Comparison of ENCODE assay signal across 8 cellular contexts in the genomic region with DNA sequence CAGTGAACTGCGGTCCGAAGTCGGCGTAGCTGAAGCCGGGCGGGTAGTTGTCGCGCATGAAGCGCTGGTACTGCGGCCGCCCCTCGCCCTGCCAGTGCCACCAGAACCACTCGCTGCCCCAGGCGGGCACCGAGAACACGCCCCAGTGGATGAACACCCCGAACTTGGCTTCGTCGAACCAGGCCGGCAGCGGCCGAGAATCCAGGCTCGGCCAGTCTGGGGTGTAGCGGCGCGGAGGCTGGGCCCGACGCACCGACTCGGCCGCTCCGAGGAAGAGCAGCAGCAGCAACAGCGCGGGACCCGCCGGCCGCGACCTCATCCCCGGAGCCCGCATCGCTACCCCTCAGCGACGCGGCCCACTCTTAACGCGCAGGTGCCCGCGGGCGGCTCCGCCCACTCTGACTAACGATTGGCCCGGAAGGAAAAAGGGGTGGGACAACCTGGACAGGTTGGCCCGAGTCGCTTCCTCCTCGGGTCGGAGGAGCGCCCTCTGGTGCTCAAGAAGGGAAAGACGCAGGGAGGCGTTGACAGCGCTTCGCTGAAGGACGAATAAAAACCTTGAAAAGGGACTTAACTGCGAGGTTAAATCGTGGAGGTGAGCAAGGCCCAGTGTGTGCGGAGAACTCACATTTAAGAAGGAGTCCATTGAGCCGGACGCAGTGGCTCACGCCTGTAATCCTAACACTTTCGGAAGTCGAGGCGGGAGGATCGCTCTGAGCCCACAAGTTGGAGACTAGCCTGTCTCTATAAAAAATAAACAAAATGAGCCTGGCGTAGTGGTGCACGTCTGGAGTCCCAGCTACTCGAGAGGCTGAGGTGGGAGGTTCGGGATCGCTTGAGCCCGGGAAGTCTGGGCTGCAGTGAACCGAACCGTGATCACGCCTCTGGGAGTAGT. TPM values are rescaled to one million over a fixed set of nuclear protein-coding genes. Genes with fewer than 3 reads are reported as not detected.
DNase-seq lines count a peak whose midpoint lies in the region; ATAC-seq and TF ChIP-seq lines count a peak whose summit lies in the region.

TSS of gene FUCA1 (minus strand) at position 338 of the 895 bp plus-strand sequence. CDS start at position 334, 4 bp downstream.

- peaks cover 37% of the 10 kb centered on the region for H3K4me1 ChIP-seq in Karpas-422 (ENCODE audit: low read length)

- peak; percentile 90 for TF ChIP-seq CTCF in fibroblast of pulmonary artery (IDR thresholded peaks at IDR 0.05; ENCODE audit: low read length, missing control alignments)

- 0 out of 2 replicates have a peak, but pooled peaks cover 4% of the 10 kb centered on the region for H4K20me1 ChIP-seq in Karpas-422 (ENCODE audit: insufficient read depth, low read depth, low read length)

- H3K36me3 ChIP-seq in Karpas-422 (ENCODE audit: insufficient read depth, low read length): peaks cover 25% of the 10 kb centered on the region

- peak within 1 kb of the TSS; percentile 90 for H3K27ac ChIP-seq in Karpas-422 (ENCODE audit: low read length)

- no peaks in the 10 kb centered on the region for H3K9me3 ChIP-seq in Karpas-422 (ENCODE audit: low read length)

- H3K4me3 Mint-ChIP-seq in activated T-helper 2 cell treated with anti-CD3 and anti-CD28 coated beads, Interferon-gamma antibody, Interleukin-2, Interleukin-4, amounts not matched to agents 10 μg/mL and 5 μg/mL and 100 μg/mL, durations not matched to agents 14 hours and 24 hours and 36 hours (ENCODE audit: low read depth): peak within 1 kb of the TSS; percentile 86
- peak within 1 kb of the TSS; percentile 84 for H3K4me3 Mint-ChIP-seq in natural killer cell treated with Interleukin-12 subunit alpha and Interleukin-12 subunit beta and Interleukin-15 and Interleukin-18, amount 100 ng/mL, for 72 hours

- H2AFZ ChIP-seq in Karpas-422 (ENCODE audit: low read length): peak within 1 kb of the TSS; percentile 76

- no peaks in the 10 kb centered on the region for H3K9me2 ChIP-seq in Karpas-422 (replicated peaks; ENCODE audit: insufficient read depth, low read length)

- H3K36me3 Mint-ChIP-seq in activated T-helper 2 cell treated with anti-CD3 and anti-CD28 coated beads, Interferon-gamma antibody, Interleukin-2, Interleukin-4, amounts not matched to agents 10 μg/mL and 5 μg/mL and 100 μg/mL, durations not matched to agents 14 hours and 24 hours and 36 hours (ENCODE audit: low read depth): no peaks in the 10 kb centered on the region
- H3K36me3 Mint-ChIP-seq in natural killer cell treated with Interleukin-12 subunit alpha and Interleukin-12 subunit beta and Interleukin-15 and Interleukin-18, amount 100 ng/mL, for 72 hours: no peaks in the 10 kb centered on the region

- peak; percentile 93 for ATAC-seq in GM21786 (IDR thresholded peaks at IDR 0.05; ENCODE audit: unreplicated experiment)
- peak; percentile 99 to 100 for ATAC-seq in natural killer cell treated with Interleukin-12 subunit alpha and Interleukin-12 subunit beta and Interleukin-15 and Interleukin-18, amount 100 ng/mL, for 72 hours
- peak; percentile 99 for ATAC-seq in stimulated activated naive CD8-positive, alpha-beta T cell treated with anti-CD3 and anti-CD28 coated beads, Interleukin-15, Interleukin-2, amounts not matched to agents 100 U/mL and 50 U/mL, for 24 hours

- peaks cover 35% of the 10 kb centered on the region for H3K79me2 ChIP-seq in Karpas-422 (ENCODE audit: low read length)

- H3K27me3 ChIP-seq in Karpas-422 (ENCODE audit: low read length): no peaks in the 10 kb centered on the region

- H3K27ac Mint-ChIP-seq in activated T-helper 2 cell treated with anti-CD3 and anti-CD28 coated beads, Interferon-gamma antibody, Interleukin-2, Interleukin-4, amounts not matched to agents 10 μg/mL and 5 μg/mL and 100 μg/mL, durations not matched to agents 14 hours and 24 hours and 36 hours: peak within 1 kb of the TSS; percentile 49
- peak within 1 kb of the TSS; percentile 65 to 91 for H3K27ac Mint-ChIP-seq in natural killer cell treated with Interleukin-12 subunit alpha and Interleukin-12 subunit beta and Interleukin-15 and Interleukin-18, amount 100 ng/mL, for 72 hours

- peak; percentile 95 for DNase-seq in Daoy (ENCODE audit: low read depth)
- DNase-seq in Karpas-422: peak; percentile 99
- DNase-seq in RPMI7951 (ENCODE audit: low read depth): peak; percentile 84
- DNase-seq in activated T-helper 2 cell treated with anti-CD3 and anti-CD28 coated beads, Interferon-gamma antibody, Interleukin-2, Interleukin-4, amounts not matched to agents 10 μg/mL and 5 μg/mL and 100 μg/mL, durations not matched to agents 14 hours and 24 hours and 36 hours (ENCODE audit: low spot score): peak; percentile 91
- DNase-seq in fibroblast of pulmonary artery (ENCODE audit: low read depth): peak; percentile 86
- peak; percentile 95 for DNase-seq in natural killer cell treated with Interleukin-12 subunit alpha and Interleukin-12 subunit beta and Interleukin-15 and Interleukin-18, amount 100 ng/mL, for 72 hours (ENCODE audit: low spot score)
- DNase-seq in stimulated activated naive CD8-positive, alpha-beta T cell treated with anti-CD3 and anti-CD28 coated beads, Interleukin-15, Interleukin-2, amounts not matched to agents 100 U/mL and 50 U/mL, for 24 hours: peak; percentile 93

- H3K4me1 Mint-ChIP-seq in activated T-helper 2 cell treated with anti-CD3 and anti-CD28 coated beads, Interferon-gamma antibody, Interleukin-2, Interleukin-4, amounts not matched to agents 10 μg/mL and 5 μg/mL and 100 μg/mL, durations not matched to agents 14 hours and 24 hours and 36 hours (ENCODE audit: low read depth): peaks cover 16% of the 10 kb centered on the region
- peaks cover 29 to 33% of the 10 kb centered on the region in 2 donors for H3K4me1 Mint-ChIP-seq in natural killer cell treated with Interleukin-12 subunit alpha and Interleukin-12 subunit beta and Interleukin-15 and Interleukin-18, amount 100 ng/mL, for 72 hours (ENCODE audit: low read depth in 2 of 2)

- peak within 1 kb of the TSS; percentile 87 for H3K9ac ChIP-seq in Karpas-422 (ENCODE audit: low read length)

- peaks cover 16% of the 10 kb centered on the region for H3K27me3 Mint-ChIP-seq in activated T-helper 2 cell treated with anti-CD3 and anti-CD28 coated beads, Interferon-gamma antibody, Interleukin-2, Interleukin-4, amounts not matched to agents 10 μg/mL and 5 μg/mL and 100 μg/mL, durations not matched to agents 14 hours and 24 hours and 36 hours (ENCODE audit: low read depth)
- H3K27me3 Mint-ChIP-seq in natural killer cell treated with Interleukin-12 subunit alpha and Interleukin-12 subunit beta and Interleukin-15 and Interleukin-18, amount 100 ng/mL, for 72 hours: peaks cover 4 to 8% of the 10 kb centered on the region in 2 donors

- intact Hi-C loops in activated T-helper 2 cell treated with anti-CD3 and anti-CD28 coated beads, Interferon-gamma antibody, Interleukin-2, Interleukin-4, amounts not matched to agents 10 μg/mL and 5 μg/mL and 100 μg/mL, durations not matched to agents 14 hours and 24 hours and 36 hours (cut with micrococcal nuclease): loop anchor here (1.0 to 5.0 kb wide), 2 partner anchors 59 to 89 kb away; partner anchors contain the start of gene PNRC2

- H3K9me3 Mint-ChIP-seq in activated T-helper 2 cell treated with anti-CD3 and anti-CD28 coated beads, Interferon-gamma antibody, Interleukin-2, Interleukin-4, amounts not matched to agents 10 μg/mL and 5 μg/mL and 100 μg/mL, durations not matched to agents 14 hours and 24 hours and 36 hours: no peaks in the 10 kb centered on the region
- H3K9me3 Mint-ChIP-seq in natural killer cell treated with Interleukin-12 subunit alpha and Interleukin-12 subunit beta and Interleukin-15 and Interleukin-18, amount 100 ng/mL, for 72 hours: no peaks in the 10 kb centered on the region

- peak within 1 kb of the TSS; percentile 96 for H3K4me3 ChIP-seq in Karpas-422 (ENCODE audit: low read length)
- peak within 1 kb of the TSS; percentile 63 for H3K4me3 ChIP-seq in fibroblast of pulmonary artery (replicated peaks; ENCODE audit: low read depth, low read length)

- H3K4me2 ChIP-seq in Karpas-422 (ENCODE audit: low read depth, low read length, poor library complexity, severe bottlenecking): peak within 1 kb of the TSS; percentile 98

RNA-seq across cellular contexts. Expression of gene FUCA1, which starts in this region (rescaled TPM):
- total RNA-seq in Daoy (2014; rRNA removed; shearing (Covaris generic)): 17.0 and 21.6 TPM in 2 replicates
- 37.8 and 47.2 TPM in 2 replicates for total RNA-seq in Karpas-422 (2014; rRNA removed; shearing (Covaris generic); ENCODE audit: low replicate concordance)
- total RNA-seq in RPMI7951 (2014; rRNA removed; shearing (Covaris generic)): 38.8 and 40.9 TPM in 2 replicates
- total RNA-seq in activated T-helper 2 cell treated with anti-CD3 and anti-CD28 coated beads, Interferon-gamma antibody, Interleukin-2, Interleukin-4, amounts not matched to agents 10 μg/mL and 5 μg/mL and 100 μg/mL, durations not matched to agents 14 hours and 24 hours and 36 hours: 3.3 and 4.0 TPM in 2 replicates
- total RNA-seq in natural killer cell treated with Interleukin-12 subunit alpha and Interleukin-12 subunit beta and Interleukin-15 and Interleukin-18, amount 100 ng/mL, for 72 hours: 10 to 100 TPM; 10.3 to 15.1 TPM

Comparison
In these comparisons a context has a peak if more than half of its experiments do, and no peak if none do; other contexts are left out.
1. Peak in every context shown above with its lines: DNase-seq, ATAC-seq, H3K4me3 ChIP-seq and H3K27ac ChIP-seq.